ENCODE assay signal across 7 cellular contexts in genomic region chr3:2456788-2457187, GRCh38.
"Had no signal": no experiment of that assay in that cellular context is flagged by ENCODE, and none has a peak within 500 bp of the region (broad histone marks: within the 10 kb centered on the region; RNA-seq: fewer than 3 reads in every experiment).

No MANE protein-coding gene starts in this region.

- FAIRE-seq: HepG2, HTR-8/SVneo, K562 had no signal

- H3K27ac ChIP-seq: HL-60 had no signal

- ATAC-seq: HepG2, K562 had no signal

- H3K4me3 ChIP-seq: K562 had no signal

- DNase-seq: IMR-90, KBM-7, KG1 had no signal
